ENCODE assay signal across 11 cellular contexts in the genomic region with DNA sequence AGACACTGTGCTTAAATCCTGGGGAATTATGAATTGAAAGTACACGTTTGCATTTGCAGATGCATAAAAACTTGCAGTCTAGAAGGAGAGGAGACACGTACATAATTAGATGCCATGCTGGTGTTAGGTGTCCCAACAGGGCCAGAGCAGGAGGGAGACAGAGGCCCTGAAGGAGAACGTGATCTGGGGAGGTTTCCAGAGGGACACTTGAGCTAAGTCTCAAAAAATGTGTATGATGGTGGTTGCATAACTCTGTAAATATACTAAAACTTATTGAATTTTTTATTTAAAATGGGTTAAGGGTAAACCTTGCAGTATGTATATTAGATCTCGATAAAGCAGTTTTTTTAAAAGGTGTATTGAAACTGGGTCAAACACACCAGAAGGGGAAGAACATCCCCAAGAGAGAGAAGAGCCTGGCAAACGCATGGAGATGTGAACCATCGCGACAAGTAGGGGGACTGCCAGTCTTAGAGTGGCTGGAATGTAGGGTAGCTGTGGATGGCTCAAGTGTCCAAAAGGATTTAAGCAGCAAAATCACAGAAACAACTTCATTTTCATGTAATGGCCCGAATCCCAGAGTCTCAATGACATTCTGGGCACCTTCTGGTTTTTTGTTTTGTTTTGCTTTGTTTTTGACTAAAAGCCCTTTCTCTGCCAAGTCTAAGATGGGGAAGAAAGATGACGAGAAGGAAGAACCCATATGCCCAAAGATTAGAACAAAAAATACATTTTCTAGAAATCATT. TPM values are rescaled to one million over a fixed set of nuclear protein-coding genes. Genes with fewer than 3 reads are reported as not detected.
DNase-seq lines count a peak whose midpoint lies in the region; ATAC-seq, FAIRE-seq and TF ChIP-seq lines count a peak whose summit lies in the region.
"Had no signal": no experiment of that assay in that cellular context is flagged by ENCODE, and none has a peak within 500 bp of the region (broad histone marks: within the 10 kb centered on the region; RNA-seq: fewer than 3 reads in every experiment).

No MANE protein-coding gene starts in this region.

- BruUV-seq in HepG2 (replicated peaks; lab: Mats Ljungman, UMichigan): no TSS peak

- H3K4me1 ChIP-seq in right lobe of liver (peaks cover 0 to 21% (median 9%) of the 10 kb centered on the region in 4 donors), HepG2 (ENCODE audit: insufficient read depth, low read length) (peaks cover 46% of the 10 kb centered on the region), esophagus muscularis mucosa (peaks cover 52 to 85% (median 81%) of the 10 kb centered on the region in 4 donors)

- TF ChIP-seq CTCF in right lobe of liver (IDR thresholded peaks at IDR 0.05) (no peak), HepG2 (CRISPR knock-in tag; IDR thresholded peaks at IDR 0.05) (no peak), esophagus muscularis mucosa (IDR thresholded peaks at IDR 0.05) (no peak), progenitor cell of endocrine pancreas (IDR thresholded peaks at IDR 0.05; ENCODE audit: unreplicated experiment) (no peak)

- H3K27me3 Mint-ChIP-seq in progenitor cell of endocrine pancreas: no peaks in the 10 kb centered on the region

- TF ChIP-seq EP300 in HepG2 (IDR thresholded peaks at IDR 0.05; ENCODE audit: low read depth in 2 of 2, low read length in 2 of 2) (no peak), HepG2 (CRISPR knock-in tag; IDR thresholded peaks at IDR 0.05; ENCODE audit: borderline replicate concordance) (no peak), esophagus muscularis mucosa (IDR thresholded peaks at IDR 0.05) (no peak)

- no peak overlapping the region for H2AFZ ChIP-seq in HepG2 (ENCODE audit: low read length)

- in situ Hi-C loops in HepG2 (cut with HindIII; ENCODE audit: extremely low pct_ligation_motif_present, low pct_unique_long_range_greater_than_20kb): no loop called here

- H3K9me3 Mint-ChIP-seq in progenitor cell of endocrine pancreas (ENCODE audit: low read depth): no peaks in the 10 kb centered on the region

- intact Hi-C loops in right lobe of liver (cut with DNase I): no loop called here
- intact Hi-C loops in HepG2 (cut with micrococcal nuclease; ENCODE audit: unreplicated experiment): loop anchor here (2.0 to 5.0 kb wide), 2 partner anchors 14 to 108 kb away; a partner anchor contains a TSS
- intact Hi-C loops in esophagus muscularis mucosa (cut with DNase I): no loop called here

- TF ChIP-seq POLR2A in right lobe of liver (IDR thresholded peaks at IDR 0.05) (no peak), HepG2 (IDR thresholded peaks at IDR 0.05; ENCODE audit: insufficient read depth in 1 of 2, low read depth in 2 of 2, low read length in 2 of 2) (no peak), esophagus muscularis mucosa (IDR thresholded peaks at IDR 0.05; ENCODE audit: low read depth) (no peak)

- POLR2A ChIA-PET in HepG2 (lab: Yijun Ruan, JAX): interaction anchor here (0.6 to 1.5 kb wide), 4 partner anchors 15 to 106 kb away, joined by 3 to 5 read pairs (median 4); a partner anchor contains a TSS

- ATAC-seq in right lobe of liver: no peak
- no peak for ATAC-seq in HepG2
- ATAC-seq in HG03457 (IDR thresholded peaks at IDR 0.05; ENCODE audit: unreplicated experiment): no peak
- ATAC-seq in GM21526 (IDR thresholded peaks at IDR 0.05; ENCODE audit: low FRiP score, unreplicated experiment): no peak
- no peak for ATAC-seq in GM19455 (IDR thresholded peaks at IDR 0.05; ENCODE audit: unreplicated experiment)

- CTCF ChIA-PET in HepG2 (lab: Yijun Ruan, JAX; ENCODE audit: low intra/inter-chr PET ratio, low total read pairs): no interaction called here

- H3K36me3 ChIP-seq in right lobe of liver: no peaks in the 10 kb centered on the region
- peaks cover 0 to 1% of the 10 kb centered on the region in 2 experiments; a peak in 1 of 5 replicates for H3K36me3 ChIP-seq in HepG2 (replicated peaks in 1 of 2; ENCODE audit: control insufficient read depth in 1 of 2, insufficient read depth in 2 of 2, low read length in 2 of 2)
- H3K36me3 ChIP-seq in esophagus muscularis mucosa: peaks cover 0 to 9% (median 3%) of the 10 kb centered on the region in 4 donors

- H3K4me3 ChIP-seq in right lobe of liver (no peak overlapping the region), HepG2 (replicated peaks in 1 of 3; ENCODE audit: insufficient read depth in 1 of 3, low read depth in 2 of 3, low read length in 3 of 3) (no peak overlapping the region), esophagus muscularis mucosa (no peak overlapping the region)

- TF ChIP-seq RAD21 in HepG2 (CRISPR knock-in tag; IDR thresholded peaks at IDR 0.05): no peak

- no peaks in the 10 kb centered on the region for H3K79me2 ChIP-seq in HepG2 (ENCODE audit: insufficient read depth, low read length)

- DNase-seq in right lobe of liver (no peak), HepG2 (ENCODE audit: low spot score) (no peak), esophagus muscularis mucosa (ENCODE audit: extremely low spot score) (no peak), progenitor cell of endocrine pancreas (ENCODE audit: low spot score, unreplicated experiment) (no peak), medulla oblongata (ENCODE audit: extremely low spot score) (no peak)
- DNase-seq: activated CD4-positive, alpha-beta T cell treated with anti-CD3 and anti-CD28 coated beads for 48 hours; NCI-H524; stimulated activated CD4-positive, alpha-beta T cell treated with anti-CD3 and anti-CD28 coated beads, Interleukin-15, amount 100 ng/mL, for 24 hours had no signal

- H3K4me2 ChIP-seq in HepG2 (ENCODE audit: low read depth, low read length): no peak overlapping the region

- H3K27ac Mint-ChIP-seq in progenitor cell of endocrine pancreas: peak overlapping the region; percentile 29

- no peaks in the 10 kb centered on the region for H3K9me3 ChIP-seq in right lobe of liver
- H3K9me3 ChIP-seq in HepG2 (ENCODE audit: low read length): no peaks in the 10 kb centered on the region
- no peaks in the 10 kb centered on the region for H3K9me3 ChIP-seq in esophagus muscularis mucosa

- peaks cover 19% of the 10 kb centered on the region for H3K4me1 Mint-ChIP-seq in progenitor cell of endocrine pancreas (ENCODE audit: low read depth)

- H3K4me3 Mint-ChIP-seq in progenitor cell of endocrine pancreas (ENCODE audit: low read depth): no peak overlapping the region

- no peak for FAIRE-seq in HepG2 (lab: Jason Lieb, UNC)

- H3K9ac ChIP-seq in HepG2 (ENCODE audit: insufficient read depth, low read depth, low read length): no peak overlapping the region

- H4K20me1 ChIP-seq in HepG2 (ENCODE audit: insufficient read depth, low read length): no peaks in the 10 kb centered on the region

- 87% methylated on average over 9 of the region's 9 CpGs for WGBS in right lobe of liver (ENCODE audit: insufficient coverage, low coverage, low lambda C conversion rate, missing lambda C conversion rate)
- 91% methylated on average over 9 of the region's 9 CpGs for WGBS in HepG2 (ENCODE audit: low lambda C conversion rate)
- 83% methylated on average over 9 of the region's 9 CpGs for WGBS in esophagus muscularis mucosa

- peak overlapping the region in 2 of 3 donors; percentile 39 to 47 for H3K27ac ChIP-seq in right lobe of liver
- H3K27ac ChIP-seq in HepG2 (ENCODE audit: extremely low read length, insufficient read depth, low read length): no peak overlapping the region
- H3K27ac ChIP-seq in esophagus muscularis mucosa (replicated peaks in 1 of 4): peak overlapping the region; percentile 80 to 88 (median 82)

- H3K36me3 Mint-ChIP-seq in progenitor cell of endocrine pancreas (ENCODE audit: insufficient read depth): peaks cover 9% of the 10 kb centered on the region

- H3K27me3 ChIP-seq in right lobe of liver (no peaks in the 10 kb centered on the region), HepG2 (ENCODE audit: control insufficient read depth in 1 of 2, insufficient read depth in 2 of 2, low read length in 2 of 2) (no peaks in the 10 kb centered on the region), esophagus muscularis mucosa (no peaks in the 10 kb centered on the region)

TF ChIP-seq in HepG2, 621 proteins besides CTCF, POLR2A, EP300 and RAD21:
- TF ChIP-seq ZNF382 (CRISPR knock-in tag; IDR thresholded peaks at IDR 0.05; ENCODE audit: borderline replicate concordance) (no peak), ZNF7 (CRISPR knock-in tag; IDR thresholded peaks at IDR 0.05) (no peak)

RNA-seq across cellular contexts. Expression of a gene that starts 15.3 kb away (rescaled TPM):
- total RNA-seq in right lobe of liver: 10 to 100 TPM in 2 of 6 experiments, 1 to 10 TPM in 4; 5.0 to 21.9 (median 8.6) TPM
- total RNA-seq in HepG2 (2016; rRNA removed; fragmentation: Illumina TruSeq; extraction: Trizol): 7.2 and 8.1 TPM in 2 replicates
- total RNA-seq in HepG2 (2016; cell fraction: cytosol; rRNA removed; fragmentation: Illumina TruSeq; extraction: Trizol; ENCODE audit: low read depth): 3.0 and 3.4 TPM in 2 replicates
- 6.7 and 7.7 TPM in 2 replicates for total RNA-seq in HepG2 (2016; cell fraction: insoluble cytoplasmic fraction; rRNA removed; fragmentation: Illumina TruSeq; extraction: Trizol)
- total RNA-seq in HepG2 (2016; cell fraction: membrane; rRNA removed; fragmentation: Illumina TruSeq; extraction: Trizol): 8.2 and 8.7 TPM in 2 replicates
- total RNA-seq in HepG2 (2016; cell fraction: nucleus; rRNA removed; fragmentation: Illumina TruSeq; extraction: Trizol): 4.9 and 7.7 TPM in 2 replicates
- polyA plus RNA-seq in HepG2 (2011; rRNA removed): 6.7 and 9.0 TPM in 2 replicates
- polyA plus RNA-seq in HepG2 (2011; cell fraction: cytosol; rRNA removed): 6.2 and 8.5 TPM in 2 replicates
- 3.9 and 4.2 TPM in 2 replicates for polyA plus RNA-seq in HepG2 (2011; cell fraction: nucleus; rRNA removed)
- 7.5 and 14.6 TPM in 2 replicates for polyA plus RNA-seq in HepG2 (2012)
- polyA plus RNA-seq in HepG2 (2016; cell fraction: cytosol; fragmentation: Illumina TruSeq; extraction: Trizol; ENCODE audit: low read depth): 2.9 and 3.1 TPM in 2 replicates
- polyA plus RNA-seq in HepG2 (2016; cell fraction: insoluble cytoplasmic fraction; fragmentation: Illumina TruSeq; extraction: Trizol; ENCODE audit: low read depth): 7.0 and 10.0 TPM in 2 replicates
- polyA plus RNA-seq in HepG2 (2016; cell fraction: membrane; fragmentation: Illumina TruSeq; extraction: Trizol; ENCODE audit: low read depth): 5.9 and 7.5 TPM in 2 replicates
- 4.2 and 6.1 TPM in 2 replicates for polyA plus RNA-seq in HepG2 (2016; cell fraction: nucleus; fragmentation: Illumina TruSeq; extraction: Trizol; ENCODE audit: insufficient read depth, low read depth)
- polyA minus RNA-seq in HepG2 (2011; rRNA and poly(A)+ RNA removed; ENCODE audit: low replicate concordance): 22.7 and 33.3 TPM in 2 replicates
- 5.7 and 6.9 TPM in 2 replicates for polyA minus RNA-seq in HepG2 (2011; cell fraction: cytosol; rRNA and poly(A)+ RNA removed)
- polyA minus RNA-seq in HepG2 (2011; cell fraction: nucleus; rRNA and poly(A)+ RNA removed): 5.8 TPM in 2 replicates
- total RNA-seq in esophagus muscularis mucosa: 10 to 100 TPM; 16.6 to 37.1 (median 32.4) TPM
- 23.4 and 24.9 TPM in 2 replicates for total RNA-seq in progenitor cell of endocrine pancreas
